11 cellular contexts compared by ENCODE assay signal in the genomic region with DNA sequence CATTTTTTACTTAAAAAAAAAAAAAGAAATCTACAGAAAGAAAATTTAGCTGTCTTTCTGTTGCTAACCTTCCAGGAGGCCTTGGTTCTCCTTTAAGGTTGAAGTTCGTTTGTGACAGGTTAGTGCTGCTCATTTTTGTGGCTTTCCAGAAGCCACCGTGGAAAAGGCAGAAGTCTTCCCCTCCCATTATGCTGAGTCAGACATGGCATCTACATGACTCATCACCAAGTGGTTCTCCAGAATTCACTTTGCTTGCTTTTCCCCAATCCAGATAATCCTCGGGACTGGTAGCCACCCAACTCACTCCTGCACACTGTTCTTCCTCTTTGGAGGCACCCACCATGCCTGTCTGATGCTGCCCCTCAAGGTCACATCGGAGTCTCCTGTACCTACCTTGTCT.
DNase-seq lines count a peak whose midpoint lies in the region; ATAC-seq and TF ChIP-seq lines count a peak whose summit lies in the region.
"Had no signal": no experiment of that assay in that cellular context is flagged by ENCODE, and none has a peak within 500 bp of the region (broad histone marks: within the 10 kb centered on the region; RNA-seq: fewer than 3 reads in every experiment).

No MANE protein-coding gene starts in this region.

- CTCF ChIA-PET in BJ (lab: Yijun Ruan, JAX): no interaction called here

- H3K27me3 ChIP-seq in BJ (ENCODE audit: control insufficient read depth, insufficient read depth, low read length) (no peaks in the 10 kb centered on the region), kidney epithelial cell (ENCODE audit: control insufficient read depth, insufficient read depth, low read length) (no peaks in the 10 kb centered on the region)

- intact Hi-C loops in mucosa of descending colon (cut with DNase I, micrococcal nuclease): no loop called here

- POLR2A ChIA-PET in BJ (lab: Charles Lee): no interaction called here

- no peak overlapping the region for H3K4me3 ChIP-seq in BJ (ENCODE audit: low read depth, low read length)
- H3K4me3 ChIP-seq in kidney epithelial cell (ENCODE audit: low read depth, low read length): no peak overlapping the region
- H3K4me3 ChIP-seq in mucosa of descending colon: no peak overlapping the region

- no peaks in the 10 kb centered on the region for H3K36me3 ChIP-seq in BJ (ENCODE audit: control insufficient read depth, insufficient read depth, low read length)
- no peaks in the 10 kb centered on the region for H3K36me3 ChIP-seq in kidney epithelial cell (ENCODE audit: control insufficient read depth, insufficient read depth, low read length)
- no peaks in the 10 kb centered on the region for H3K36me3 ChIP-seq in mucosa of descending colon (ENCODE audit: low read depth)

- ATAC-seq in mucosa of descending colon: no peak

- H3K9me3 ChIP-seq in mucosa of descending colon: no peaks in the 10 kb centered on the region

- TF ChIP-seq CTCF in BJ (IDR thresholded peaks at IDR 0.05; ENCODE audit: insufficient read depth, low read depth, low read length): no peak
- no peak for TF ChIP-seq CTCF in kidney epithelial cell (IDR thresholded peaks at IDR 0.05; ENCODE audit: insufficient read depth, low read length, poor library complexity, severe bottlenecking)
- TF ChIP-seq CTCF in mucosa of descending colon (IDR thresholded peaks at IDR 0.05): no peak

- no peaks in the 10 kb centered on the region for H3K4me1 ChIP-seq in mucosa of descending colon (ENCODE audit: low read depth)

- DNase-seq in BJ (ENCODE audit: low read depth): peak; percentile 49
- DNase-seq in LoVo (ENCODE audit: low spot score): peak; percentile 47
- DNase-seq in astrocyte of the hippocampus (ENCODE audit: low read depth, low spot score): peak; percentile 93
- peak; percentile 84 for DNase-seq in kidney epithelial cell (ENCODE audit: low read depth)
- no peak for DNase-seq in activated gamma-delta T cell (lab: John Stamatoyannopoulos, UW)
- no peak for DNase-seq in mucosa of descending colon
- no peak for DNase-seq in activated CD4-positive, alpha-beta T cell treated with anti-CD3 and anti-CD28 coated beads for 4 hours
- DNase-seq in NCI-H510A (lab: John Stamatoyannopoulos, UW): no peak
- DNase-seq: COR-L47; effector CD4-positive, alpha-beta T cell; NCI-H2227 treated with DMSO at 0.1 percent for 48 hours had no signal

Comparison
In these comparisons a context has a peak if more than half of its experiments do, and no peak if none do; other contexts are left out.
1. DNase-seq: peak in BJ (single experiment), LoVo (single experiment), astrocyte of the hippocampus (single experiment) and kidney epithelial cell (single experiment); none in activated gamma-delta T cell (single experiment), mucosa of descending colon (0 of 3), activated CD4-positive, alpha-beta T cell treated with anti-CD3 and anti-CD28 coated beads for 4 hours (0 of 2) and NCI-H510A (single experiment).